In genomic region chr13:42083138-42083770, GRCh38 we compare ENCODE assay signal across 17 cellular contexts. TPM values are rescaled to one million over a fixed set of nuclear protein-coding genes. Genes with fewer than 3 reads are reported as not detected.
DNase-seq lines count a peak whose midpoint lies in the region; ATAC-seq lines count a peak whose summit lies in the region.
"Had no signal": no experiment of that assay in that cellular context is flagged by ENCODE, and none has a peak within 500 bp of the region (broad histone marks: within the 10 kb centered on the region; RNA-seq: fewer than 3 reads in every experiment).

No MANE protein-coding gene starts in this region.

- CTCF ChIA-PET in T-cell (lab: Charles Lee) = no interaction called here
- CTCF ChIA-PET in activated naive CD4-positive, alpha-beta T cell treated with anti-CD3 and anti-CD28 coated beads, Interleukin-2, amount 10 ng/mL, durations not matched to agents 7 days and 5 days (lab: Charles Lee) = no interaction called here

- peak; percentile 52 for ATAC-seq in stimulated activated naive CD8-positive, alpha-beta T cell treated with anti-CD3 and anti-CD28 coated beads, Interleukin-15, Interleukin-2, amounts not matched to agents 100 U/mL and 50 U/mL, for 24 hours
- no peak for ATAC-seq in stimulated activated naive CD8-positive, alpha-beta T cell treated with anti-CD3 and anti-CD28 coated beads, Interleukin-15, amount 100 ng/mL, for 72 hours
- no peak for ATAC-seq in T-cell (replicated peaks in 1 of 4)
- no peak for ATAC-seq in effector memory CD8-positive, alpha-beta T cell (replicated peaks)

- H3K36me3 Mint-ChIP-seq in T-cell = peaks cover 28% of the 10 kb centered on the region
- no peaks in the 10 kb centered on the region for H3K36me3 Mint-ChIP-seq in effector memory CD8-positive, alpha-beta T cell (ENCODE audit: insufficient read depth)
- peaks cover 22% of the 10 kb centered on the region for H3K36me3 Mint-ChIP-seq in activated naive CD4-positive, alpha-beta T cell treated with anti-CD3 and anti-CD28 coated beads, Interleukin-2, amount 10 ng/mL, durations not matched to agents 7 days and 5 days

- H3K27me3 Mint-ChIP-seq in stimulated activated naive CD8-positive, alpha-beta T cell treated with anti-CD3 and anti-CD28 coated beads, Interleukin-15, amount 100 ng/mL, for 72 hours = no peaks in the 10 kb centered on the region
- no peaks in the 10 kb centered on the region for H3K27me3 Mint-ChIP-seq in T-cell
- H3K27me3 Mint-ChIP-seq in effector memory CD8-positive, alpha-beta T cell = no peaks in the 10 kb centered on the region
- H3K27me3 Mint-ChIP-seq in activated naive CD4-positive, alpha-beta T cell treated with anti-CD3 and anti-CD28 coated beads, Interleukin-2, amount 10 ng/mL, durations not matched to agents 7 days and 5 days = no peaks in the 10 kb centered on the region

- H3K27ac Mint-ChIP-seq in stimulated activated naive CD8-positive, alpha-beta T cell treated with anti-CD3 and anti-CD28 coated beads, Interleukin-15, amount 100 ng/mL, for 72 hours = no peak overlapping the region
- H3K27ac Mint-ChIP-seq in T-cell = peak overlapping the region in 1 of 2 donors; percentile 21
- H3K27ac Mint-ChIP-seq in effector memory CD8-positive, alpha-beta T cell = peak overlapping the region; percentile 39 to 95
- no peak overlapping the region for H3K27ac Mint-ChIP-seq in activated naive CD4-positive, alpha-beta T cell treated with anti-CD3 and anti-CD28 coated beads, Interleukin-2, amount 10 ng/mL, durations not matched to agents 7 days and 5 days
- H3K27ac Mint-ChIP-seq: HFFc6 had no signal

- no peak overlapping the region for H3K4me3 Mint-ChIP-seq in stimulated activated naive CD8-positive, alpha-beta T cell treated with anti-CD3 and anti-CD28 coated beads, Interleukin-15, amount 100 ng/mL, for 72 hours
- H3K4me3 Mint-ChIP-seq in T-cell = peak overlapping the region in 2 of 3 donors; percentile 11 to 29
- peak overlapping the region; percentile 36 to 77 for H3K4me3 Mint-ChIP-seq in effector memory CD8-positive, alpha-beta T cell
- no peak overlapping the region for H3K4me3 Mint-ChIP-seq in activated naive CD4-positive, alpha-beta T cell treated with anti-CD3 and anti-CD28 coated beads, Interleukin-2, amount 10 ng/mL, durations not matched to agents 7 days and 5 days
- H3K4me3 Mint-ChIP-seq: HFFc6 had no signal

- H3K4me1 Mint-ChIP-seq in stimulated activated naive CD8-positive, alpha-beta T cell treated with anti-CD3 and anti-CD28 coated beads, Interleukin-15, amount 100 ng/mL, for 72 hours = peaks cover 14% of the 10 kb centered on the region
- peaks cover 2 to 11% (median 3%) of the 10 kb centered on the region in 3 donors for H3K4me1 Mint-ChIP-seq in T-cell
- H3K4me1 Mint-ChIP-seq in effector memory CD8-positive, alpha-beta T cell (ENCODE audit: low read depth in 2 of 2) = peaks cover 3 to 10% of the 10 kb centered on the region in 2 donors
- no peaks in the 10 kb centered on the region for H3K4me1 Mint-ChIP-seq in activated naive CD4-positive, alpha-beta T cell treated with anti-CD3 and anti-CD28 coated beads, Interleukin-2, amount 10 ng/mL, durations not matched to agents 7 days and 5 days

- DNase-seq in stimulated activated naive CD8-positive, alpha-beta T cell treated with anti-CD3 and anti-CD28 coated beads, Interleukin-15, Interleukin-2, amounts not matched to agents 100 U/mL and 50 U/mL, for 24 hours = no peak
- no peak for DNase-seq in stimulated activated naive CD8-positive, alpha-beta T cell treated with anti-CD3 and anti-CD28 coated beads, Interleukin-15, amount 100 ng/mL, for 72 hours
- DNase-seq in T-cell = no peak
- DNase-seq in effector memory CD8-positive, alpha-beta T cell = no peak
- DNase-seq in islet precursor cell = no peak
- DNase-seq in activated naive CD4-positive, alpha-beta T cell treated with anti-CD3 and anti-CD28 coated beads, Interleukin-2, amount 10 ng/mL, durations not matched to agents 7 days and 5 days = no peak
- no peak for DNase-seq in OCI-M2 (lab: John Stamatoyannopoulos, UW; ENCODE audit: unreplicated experiment)
- DNase-seq: BE2C, DMS 273 treated with DMSO at 0.1 percent for 48 hours, HFFc6, MG63, NCI-H1105 treated with DMSO at 0.1 percent for 48 hours, NCI-H187, NCI-H446, NCI-H748 treated with DMSO at 0.1 percent for 48 hours, Peyer's patch, SHP77 had no signal

- POLR2A ChIA-PET in T-cell (lab: Charles Lee) = no interaction called here

- peaks cover 5 to 18% of the 10 kb centered on the region in 2 donors for H3K9me3 Mint-ChIP-seq in stimulated activated naive CD8-positive, alpha-beta T cell treated with anti-CD3 and anti-CD28 coated beads, Interleukin-15, amount 100 ng/mL, for 72 hours
- peaks cover 0 to 9% (median 7%) of the 10 kb centered on the region in 3 donors for H3K9me3 Mint-ChIP-seq in T-cell
- H3K9me3 Mint-ChIP-seq in effector memory CD8-positive, alpha-beta T cell = no peaks in the 10 kb centered on the region
- peaks cover 2% of the 10 kb centered on the region for H3K9me3 Mint-ChIP-seq in activated naive CD4-positive, alpha-beta T cell treated with anti-CD3 and anti-CD28 coated beads, Interleukin-2, amount 10 ng/mL, durations not matched to agents 7 days and 5 days

RNA-seq across cellular contexts. Expression of gene DGKH, which starts 34.8 kb away (rescaled TPM):
- total RNA-seq in T-cell = 10 to 100 TPM in 2 of 5 donors, 1 to 10 TPM in 3; 8.6 to 14.6 (median 8.8) TPM

Comparison
In these comparisons a context has a peak if more than half of its experiments do, and no peak if none do; other contexts are left out.
1. H3K27ac Mint-ChIP-seq: peak in effector memory CD8-positive, alpha-beta T cell (2 of 2); none in stimulated activated naive CD8-positive, alpha-beta T cell treated with anti-CD3 and anti-CD28 coated beads, Interleukin-15, amount 100 ng/mL, for 72 hours (0 of 2) and activated naive CD4-positive, alpha-beta T cell treated with anti-CD3 and anti-CD28 coated beads, Interleukin-2, amount 10 ng/mL, durations not matched to agents 7 days and 5 days (single experiment).
2. H3K4me3 Mint-ChIP-seq: peak in T-cell (2 of 3) and effector memory CD8-positive, alpha-beta T cell (2 of 2); none in stimulated activated naive CD8-positive, alpha-beta T cell treated with anti-CD3 and anti-CD28 coated beads, Interleukin-15, amount 100 ng/mL, for 72 hours (0 of 2) and activated naive CD4-positive, alpha-beta T cell treated with anti-CD3 and anti-CD28 coated beads, Interleukin-2, amount 10 ng/mL, durations not matched to agents 7 days and 5 days (single experiment).